ENCODE assay signal across 1 cellular context in the genomic region with DNA sequence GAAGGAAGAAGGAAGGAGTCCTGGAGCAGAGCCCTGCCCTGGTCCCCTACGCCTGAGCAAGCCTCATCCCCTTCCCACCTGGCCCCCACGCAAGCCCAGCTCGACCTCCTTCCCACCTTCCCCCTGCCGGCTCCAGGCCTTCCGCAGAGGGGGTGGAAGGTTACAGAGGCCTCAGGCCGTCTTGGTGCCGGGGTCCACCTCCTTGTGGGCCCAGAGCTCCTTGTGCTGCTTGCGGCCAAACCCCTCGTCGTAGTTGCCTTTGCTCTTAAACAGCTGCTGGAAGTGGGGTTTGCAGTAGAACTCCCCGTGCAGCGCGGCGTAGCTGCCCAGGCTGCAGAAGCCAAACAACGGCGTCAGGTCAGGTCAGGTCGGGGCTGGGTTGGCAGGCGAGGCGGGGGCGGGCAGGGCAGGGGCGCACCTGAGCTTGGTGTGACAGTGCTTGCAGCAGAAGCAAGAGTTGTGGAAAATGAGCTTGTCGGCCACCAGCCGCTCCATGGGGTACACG.
TF ChIP-seq lines count a peak whose summit lies in the region.

No MANE protein-coding gene starts in this region.

TF ChIP-seq in IMR-90, 13 proteins besides CTCF, POLR2A, EP300 and RAD21:
- no peak for TF ChIP-seq RFX5 (IDR thresholded peaks at IDR 0.05; ENCODE audit: low read depth, low read length)
- TF ChIP-seq NFE2L2 (IDR thresholded peaks at IDR 0.05; ENCODE audit: low read depth, low read length), result no peak
- TF ChIP-seq, protein P1, sequence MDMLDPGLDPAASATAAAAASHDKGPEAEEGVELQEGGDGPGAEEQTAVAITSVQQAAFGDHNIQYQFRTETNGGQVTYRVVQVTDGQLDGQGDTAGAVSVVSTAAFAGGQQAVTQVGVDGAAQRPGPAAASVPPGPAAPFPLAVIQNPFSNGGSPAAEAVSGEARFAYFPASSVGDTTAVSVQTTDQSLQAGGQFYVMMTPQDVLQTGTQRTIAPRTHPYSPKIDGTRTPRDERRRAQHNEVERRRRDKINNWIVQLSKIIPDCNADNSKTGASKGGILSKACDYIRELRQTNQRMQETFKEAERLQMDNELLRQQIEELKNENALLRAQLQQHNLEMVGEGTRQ (IDR thresholded peaks at IDR 0.05; ENCODE audit: low read depth, low read length), result no peak
- no peak for TF ChIP-seq MXI1 (IDR thresholded peaks at IDR 0.05; ENCODE audit: borderline replicate concordance, low read depth, low read length)
- no peak for TF ChIP-seq BHLHE40 (IDR thresholded peaks at IDR 0.05; ENCODE audit: low read depth, low read length)
- no peak for TF ChIP-seq CEBPB (IDR thresholded peaks at IDR 0.05; ENCODE audit: low read depth, low read length)
- TF ChIP-seq SMC3 (IDR thresholded peaks at IDR 0.05; ENCODE audit: low read depth, low read length), result no peak
- TF ChIP-seq CHD1 (IDR thresholded peaks at IDR 0.05; ENCODE audit: low read depth, low read length), result no peak
- TF ChIP-seq MAFK (IDR thresholded peaks at IDR 0.05; ENCODE audit: low read depth, low read length), result no peak
- no peak for TF ChIP-seq FOS (IDR thresholded peaks at IDR 0.05; ENCODE audit: low read depth, low read length)
- TF ChIP-seq RCOR1 (IDR thresholded peaks at IDR 0.05; ENCODE audit: insufficient replicate concordance, low read length), result no peak
- TF ChIP-seq, protein P2, sequence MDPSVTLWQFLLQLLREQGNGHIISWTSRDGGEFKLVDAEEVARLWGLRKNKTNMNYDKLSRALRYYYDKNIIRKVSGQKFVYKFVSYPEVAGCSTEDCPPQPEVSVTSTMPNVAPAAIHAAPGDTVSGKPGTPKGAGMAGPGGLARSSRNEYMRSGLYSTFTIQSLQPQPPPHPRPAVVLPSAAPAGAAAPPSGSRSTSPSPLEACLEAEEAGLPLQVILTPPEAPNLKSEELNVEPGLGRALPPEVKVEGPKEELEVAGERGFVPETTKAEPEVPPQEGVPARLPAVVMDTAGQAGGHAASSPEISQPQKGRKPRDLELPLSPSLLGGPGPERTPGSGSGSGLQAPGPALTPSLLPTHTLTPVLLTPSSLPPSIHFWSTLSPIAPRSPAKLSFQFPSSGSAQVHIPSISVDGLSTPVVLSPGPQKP (IDR thresholded peaks at IDR 0.05; ENCODE audit: borderline replicate concordance, low read depth, low read length), result no peak
- no peak for TF ChIP-seq MAZ (IDR thresholded peaks at IDR 0.05; ENCODE audit: borderline replicate concordance, low read depth, low read length)
